1 cellular context compared by ENCODE assay signal in genomic region chr2:172607379-172607928, GRCh38.
TF ChIP-seq lines count a peak whose summit lies in the region.

No MANE protein-coding gene starts in this region.

TF ChIP-seq in IMR-90, 13 proteins besides CTCF, POLR2A, EP300 and RAD21:
- TF ChIP-seq ELK1 (IDR thresholded peaks at IDR 0.05; ENCODE audit: borderline replicate concordance, low read depth, low read length) (no peak), NFE2L2 (IDR thresholded peaks at IDR 0.05; ENCODE audit: low read depth, low read length) (no peak), CHD1 (IDR thresholded peaks at IDR 0.05; ENCODE audit: low read depth, low read length) (no peak), BHLHE40 (IDR thresholded peaks at IDR 0.05; ENCODE audit: low read depth, low read length) (no peak), CEBPB (IDR thresholded peaks at IDR 0.05; ENCODE audit: low read depth, low read length) (peak; percentile 65; the same call in 1 of the 2 replicates), MAFK (IDR thresholded peaks at IDR 0.05; ENCODE audit: low read depth, low read length) (no peak)
